ENCODE assay signal across 8 cellular contexts in the genomic region with DNA sequence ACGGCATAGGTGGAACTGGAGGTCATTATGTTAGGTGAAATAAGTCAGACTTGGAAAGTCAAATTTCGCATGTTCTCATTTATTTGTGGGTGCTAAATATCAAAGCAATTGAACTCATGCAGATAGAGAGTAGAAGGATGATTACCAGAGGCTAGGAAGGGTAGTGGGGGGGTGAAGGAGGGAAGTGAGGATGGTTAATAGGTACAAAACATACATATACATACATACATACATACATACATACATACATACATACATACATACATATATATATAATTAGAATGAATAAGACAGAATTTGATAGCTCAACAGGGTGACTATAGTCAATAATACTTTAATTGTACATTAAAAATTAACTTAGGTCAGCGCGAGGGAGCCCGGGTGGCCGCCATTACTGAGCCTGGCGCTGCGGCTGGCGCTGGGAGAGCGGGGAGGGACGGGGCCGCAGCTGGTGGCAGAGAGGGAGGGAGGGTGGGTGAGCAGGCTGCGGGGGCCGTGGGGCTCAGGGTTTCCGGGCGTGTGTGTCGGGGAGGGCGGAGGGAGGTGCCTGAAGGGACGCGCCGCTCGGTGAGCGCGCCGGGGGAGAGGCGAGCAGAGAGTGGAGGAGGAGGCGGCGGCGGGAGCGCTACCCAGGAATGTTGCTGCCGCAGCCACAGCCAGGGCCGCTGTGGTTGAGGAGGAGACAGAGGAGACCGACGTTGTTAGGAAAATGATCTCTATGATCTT.
A peak's percentile ranks its signal among the peaks of the same experiment; 100 is the strongest.
DNase-seq lines count a peak whose midpoint lies in the region; ATAC-seq and TF ChIP-seq lines count a peak whose summit lies in the region.

No MANE protein-coding gene starts in this region.

- H3K4me1 ChIP-seq in CD4-positive, alpha-beta memory T cell (ENCODE audit: insufficient read depth, low read length) = no peaks in the 10 kb centered on the region

- peak overlapping the region; percentile 40 for H3K4me3 ChIP-seq in astrocyte of the cerebellum (ENCODE audit: low read depth, low read length)
- H3K4me3 ChIP-seq in retinal pigment epithelial cell (ENCODE audit: low read length) = peak overlapping the region; percentile 57
- H3K4me3 ChIP-seq in CD4-positive, alpha-beta memory T cell (ENCODE audit: low read length in 2 of 2) = no peak overlapping the region

- POLR2A ChIA-PET in CD4-positive, alpha-beta memory T cell (lab: Charles Lee; ENCODE audit: partially characterized antibody) = no interaction called here

- in situ Hi-C loops in astrocyte of the cerebellum (cut with HindIII; ENCODE audit: low sequenced_read_pairs) = no loop called here

- peak overlapping the region in 3 of 8 donors; percentile 7 to 71 (median 44) for H3K4me3 Mint-ChIP-seq in CD4-positive, alpha-beta memory T cell

- H3K27ac ChIP-seq in CD4-positive, alpha-beta memory T cell (ENCODE audit: low read depth, low read length) = no peak overlapping the region

- no peak for ATAC-seq in HG03175 (IDR thresholded peaks at IDR 0.05; ENCODE audit: unreplicated experiment)

- no peak overlapping the region for H3K27ac Mint-ChIP-seq in CD4-positive, alpha-beta memory T cell

- peaks cover 2 to 37% (median 18%) of the 10 kb centered on the region in 8 donors for H3K9me3 Mint-ChIP-seq in CD4-positive, alpha-beta memory T cell

- no peaks in the 10 kb centered on the region for H3K36me3 ChIP-seq in CD4-positive, alpha-beta memory T cell (ENCODE audit: insufficient read depth, low read length)

- peaks cover 0 to 11% (median 2%) of the 10 kb centered on the region in 4 donors for H3K4me1 Mint-ChIP-seq in CD4-positive, alpha-beta memory T cell

- DNase-seq in DMS114 treated with DMSO at 0.1 percent for 48 hours (lab: John Stamatoyannopoulos, UW; ENCODE audit: unreplicated experiment) (peak; percentile 31), NCI-H1930 (lab: John Stamatoyannopoulos, UW) (peak; percentile 49 to 76), astrocyte of the cerebellum (ENCODE audit: low read depth) (peak; percentile 19), iPS DF 19.7 (ENCODE audit: low read depth, low spot score) (peak; percentile 20), retinal pigment epithelial cell (ENCODE audit: low read depth) (peak; percentile 24)
- no peak for DNase-seq in stimulated activated CD4-positive, alpha-beta T cell treated with anti-CD3 and anti-CD28 coated beads, Interleukin-1b, Interleukin-23, amount 100 ng/mL, for 48 hours
- no peak for DNase-seq in CD4-positive, alpha-beta memory T cell

- no peaks in the 10 kb centered on the region for H3K36me3 Mint-ChIP-seq in CD4-positive, alpha-beta memory T cell

- no peak for TF ChIP-seq CTCF in astrocyte of the cerebellum (IDR thresholded peaks at IDR 0.05; ENCODE audit: low read depth, low read length, missing control alignments)
- no peak for TF ChIP-seq CTCF in retinal pigment epithelial cell (conservative IDR thresholded peaks at IDR 0.05; ENCODE audit: low read depth, low read length)

- CTCF ChIA-PET in CD4-positive, alpha-beta memory T cell (lab: Charles Lee; ENCODE audit: partially characterized antibody) = no interaction called here

- no peaks in the 10 kb centered on the region for H3K9me3 ChIP-seq in CD4-positive, alpha-beta memory T cell (ENCODE audit: control insufficient read depth in 1 of 2, low read length in 2 of 2)

- H3K27me3 Mint-ChIP-seq in CD4-positive, alpha-beta memory T cell = peaks cover 15 to 18% of the 10 kb centered on the region in 2 donors

- intact Hi-C loops in CD4-positive, alpha-beta memory T cell (cut with micrococcal nuclease) = no loop called here

- no peaks in the 10 kb centered on the region for H3K27me3 ChIP-seq in CD4-positive, alpha-beta memory T cell (ENCODE audit: insufficient read depth, low read length)

Comparison
In these comparisons a context has a peak if more than half of its experiments do, and no peak if none do; other contexts are left out.
1. DNase-seq: peak in DMS114 treated with DMSO at 0.1 percent for 48 hours (single experiment), NCI-H1930 (2 of 2), astrocyte of the cerebellum (single experiment), iPS DF 19.7 (single experiment) and retinal pigment epithelial cell (single experiment); none in stimulated activated CD4-positive, alpha-beta T cell treated with anti-CD3 and anti-CD28 coated beads, Interleukin-1b, Interleukin-23, amount 100 ng/mL, for 48 hours (single experiment) and CD4-positive, alpha-beta memory T cell (0 of 5).
2. H3K4me3 ChIP-seq: peak in astrocyte of the cerebellum (single experiment) and retinal pigment epithelial cell (single experiment); none in CD4-positive, alpha-beta memory T cell (0 of 2).